In genomic region chr3:134956395-134956794, GRCh38 we compare ENCODE assay signal across 23 cellular contexts.
DNase-seq lines count a peak whose midpoint lies in the region; ATAC-seq, FAIRE-seq and TF ChIP-seq lines count a peak whose summit lies in the region.
"Had no signal": no experiment of that assay in that cellular context is flagged by ENCODE, and none has a peak within 500 bp of the region (broad histone marks: within the 10 kb centered on the region; RNA-seq: fewer than 3 reads in every experiment).

No MANE protein-coding gene starts in this region.

- no peak overlapping the region for H3K4ac ChIP-seq in mesendoderm (ENCODE audit: low read depth, low read length)

- no peaks in the 10 kb centered on the region for H3K4me1 ChIP-seq in small intestine (ENCODE audit: control insufficient read depth in 2 of 2, insufficient read depth in 1 of 2, low read depth in 1 of 2, low read length in 1 of 2)
- H3K4me1 ChIP-seq in mesendoderm (ENCODE audit: control insufficient read depth, low read depth, low read length): no peaks in the 10 kb centered on the region
- H3K4me1 ChIP-seq: A549, lower lobe of right lung, upper lobe of left lung had no signal

- no peak overlapping the region for H2BK15ac ChIP-seq in mesendoderm (replicated peaks; ENCODE audit: low read depth)

- no peak overlapping the region for H3K9ac ChIP-seq in mesendoderm (ENCODE audit: low read length)

- no peaks in the 10 kb centered on the region for H3K4me1 Mint-ChIP-seq in MCF 10A (ENCODE audit: insufficient read depth, unreplicated experiment)
- H3K4me1 Mint-ChIP-seq: activated naive CD8-positive, alpha-beta T cell treated with anti-CD3 and anti-CD28 coated beads for 36 hours; T-helper 17 cell had no signal

- H3K18ac ChIP-seq in mesendoderm (ENCODE audit: low read length): no peak overlapping the region

- no peaks in the 10 kb centered on the region for H3K9me3 Mint-ChIP-seq in MCF 10A (ENCODE audit: unreplicated experiment)
- H3K9me3 Mint-ChIP-seq: activated naive CD8-positive, alpha-beta T cell treated with anti-CD3 and anti-CD28 coated beads for 36 hours; CD4-positive, alpha-beta T cell had no signal

- DNase-seq in GM12865 (ENCODE audit: low read depth): peak; percentile 47
- DNase-seq in MCF 10A (ENCODE audit: unreplicated experiment): no peak
- DNase-seq in small intestine: no peak
- no peak for DNase-seq in mesendoderm
- DNase-seq: activated CD4-positive, CD25-positive, alpha-beta regulatory T cell treated with anti-CD3 and anti-CD28 coated beads, Interleukin-2, amount 50 U/mL, for 72 hours; activated CD8-positive, alpha-beta memory T cell treated with anti-CD3 and anti-CD28 coated beads, Interleukin-2, amount 50 U/mL, for 48 hours; activated naive CD8-positive, alpha-beta T cell treated with anti-CD3 and anti-CD28 coated beads for 36 hours; CD4-positive, alpha-beta T cell; effector CD8-positive, alpha-beta T cell; lower lobe of right lung; naive thymus-derived CD8-positive, alpha-beta T cell; NK-92 treated with Interleukin-12 subunit alpha and Interleukin-12 subunit beta, amount 100 ng/mL, for 24 hours; stimulated activated CD4-positive, alpha-beta T cell treated with anti-CD3 and anti-CD28 coated beads, Interleukin-2, amount 100 ng/mL, for 24 hours; T-helper 17 cell; upper lobe of left lung had no signal

- intact Hi-C loops in MCF 10A (cut with micrococcal nuclease): no loop called here

- H3K27ac Mint-ChIP-seq in MCF 10A (ENCODE audit: low read depth, unreplicated experiment): no peak overlapping the region
- H3K27ac Mint-ChIP-seq: activated naive CD8-positive, alpha-beta T cell treated with anti-CD3 and anti-CD28 coated beads for 36 hours; CD4-positive, alpha-beta T cell; T-helper 17 cell had no signal

- CTCF ChIA-PET in MCF 10A (lab: Yijun Ruan, JAX): interaction anchor here (0.6 kb wide), 1 partner anchor 731 kb away, joined by 3 read pairs; no protein-coding TSS in a partner anchor

- no peak overlapping the region for H3K4me3 Mint-ChIP-seq in MCF 10A (ENCODE audit: unreplicated experiment)
- H3K4me3 Mint-ChIP-seq: activated naive CD8-positive, alpha-beta T cell treated with anti-CD3 and anti-CD28 coated beads for 36 hours; CD4-positive, alpha-beta T cell; naive thymus-derived CD8-positive, alpha-beta T cell; T-helper 17 cell had no signal

- H3K79me1 ChIP-seq in mesendoderm (ENCODE audit: low read length): no peaks in the 10 kb centered on the region

- no peak overlapping the region for H3K56ac ChIP-seq in mesendoderm (ENCODE audit: low read length)

- POLR2A ChIA-PET in MCF 10A (lab: Yijun Ruan, JAX): no interaction called here

- no peaks in the 10 kb centered on the region for H3K36me3 Mint-ChIP-seq in MCF 10A (ENCODE audit: insufficient read depth, unreplicated experiment)
- H3K36me3 Mint-ChIP-seq: activated naive CD8-positive, alpha-beta T cell treated with anti-CD3 and anti-CD28 coated beads for 36 hours; naive thymus-derived CD8-positive, alpha-beta T cell had no signal

- no peak overlapping the region for H2AK5ac ChIP-seq in mesendoderm (ENCODE audit: low read length)

- 81 to 88% (median 86%) methylated on average over 2 of the region's 2 CpGs for WGBS in small intestine, 3 donors
- no CpG with 5 or more reads among the region's 2 CpGs for WGBS in mesendoderm (ENCODE audit: extremely low coverage, insufficient coverage, low lambda C conversion rate)

- no peaks in the 10 kb centered on the region for H3K9me3 ChIP-seq in small intestine (ENCODE audit: control insufficient read depth, low read depth)
- H3K9me3 ChIP-seq: A549, lower lobe of right lung had no signal

- H3K27me3 ChIP-seq in small intestine (ENCODE audit: control insufficient read depth in 2 of 2, insufficient read depth in 2 of 2, low read length in 2 of 2) (no peaks in the 10 kb centered on the region), mesendoderm (ENCODE audit: insufficient read depth, low read length, poor library complexity) (no peaks in the 10 kb centered on the region)
- H3K27me3 ChIP-seq: cardiac muscle cell, upper lobe of left lung had no signal

- no peak overlapping the region for H3K4me2 ChIP-seq in mesendoderm (ENCODE audit: low read length)
- H3K4me2 ChIP-seq: A549 had no signal

- no peak overlapping the region for H2BK120ac ChIP-seq in mesendoderm (ENCODE audit: low read depth, low read length)

- TF ChIP-seq CTCF in GM12865 (IDR thresholded peaks at IDR 0.05; ENCODE audit: insufficient read depth, low read depth, low read length, missing control alignments) (no peak), MCF 10A (IDR thresholded peaks at IDR 0.05; ENCODE audit: unreplicated experiment) (no peak)

- ATAC-seq in GM19397 (IDR thresholded peaks at IDR 0.05; ENCODE audit: unreplicated experiment) (peak; percentile 70), HG02623 (IDR thresholded peaks at IDR 0.05; ENCODE audit: unreplicated experiment) (peak; percentile 74), HG03378 (IDR thresholded peaks at IDR 0.05; ENCODE audit: unreplicated experiment) (peak; percentile 67), esophagus mucosa (no peak)
- ATAC-seq: A549; HepG2; lower lobe of right lung; naive thymus-derived CD8-positive, alpha-beta T cell; T-helper 17 cell had no signal

- no peak overlapping the region for H3K23ac ChIP-seq in mesendoderm (ENCODE audit: low read length)

- no TSS peak for BruUV-seq in MCF 10A (replicated peaks; lab: Mats Ljungman, UMichigan)

- H4K5ac ChIP-seq in mesendoderm (ENCODE audit: low read length): no peak overlapping the region

- no peak overlapping the region for H3K4me3 ChIP-seq in GM12865 (ENCODE audit: low read depth, low read length)
- no peak overlapping the region for H3K4me3 ChIP-seq in small intestine (ENCODE audit: low read depth in 1 of 2, low read length in 2 of 2)
- no peak overlapping the region for H3K4me3 ChIP-seq in mesendoderm (ENCODE audit: low read length)
- H3K4me3 ChIP-seq: A549, cardiac muscle cell, lower lobe of right lung, upper lobe of left lung had no signal

- H2BK5ac ChIP-seq in mesendoderm (ENCODE audit: low read length): no peak overlapping the region

- H4K8ac ChIP-seq in mesendoderm (ENCODE audit: low read depth, low read length): no peak overlapping the region

- no peaks in the 10 kb centered on the region for H3K27me3 Mint-ChIP-seq in MCF 10A (ENCODE audit: insufficient read depth, unreplicated experiment)
- H3K27me3 Mint-ChIP-seq: activated naive CD8-positive, alpha-beta T cell treated with anti-CD3 and anti-CD28 coated beads for 36 hours; CD4-positive, alpha-beta T cell had no signal

- no peak overlapping the region for H3K27ac ChIP-seq in small intestine (ENCODE audit: low read depth in 1 of 2, low read length in 1 of 2)
- H3K27ac ChIP-seq in mesendoderm (ENCODE audit: low read depth, low read length): no peak overlapping the region
- H3K27ac ChIP-seq: A549, cardiac muscle cell, lower lobe of right lung, upper lobe of left lung had no signal

- H3K79me2 ChIP-seq in mesendoderm (ENCODE audit: control insufficient read depth, insufficient read depth, low read length): no peaks in the 10 kb centered on the region

- H3K36me3 ChIP-seq in small intestine (ENCODE audit: control insufficient read depth in 2 of 2, insufficient read depth in 2 of 2, low read length in 2 of 2) (no peaks in the 10 kb centered on the region), mesendoderm (ENCODE audit: control insufficient read depth, insufficient read depth, low read length) (no peaks in the 10 kb centered on the region)
- H3K36me3 ChIP-seq: cardiac muscle cell, lower lobe of right lung, upper lobe of left lung had no signal

- no peak for FAIRE-seq in small intestine (lab: Jason Lieb, UNC)
- FAIRE-seq: A549, GM12892, HepG2 had no signal
